Comparison of ENCODE assay signal across 8 cellular contexts in the genomic region with DNA sequence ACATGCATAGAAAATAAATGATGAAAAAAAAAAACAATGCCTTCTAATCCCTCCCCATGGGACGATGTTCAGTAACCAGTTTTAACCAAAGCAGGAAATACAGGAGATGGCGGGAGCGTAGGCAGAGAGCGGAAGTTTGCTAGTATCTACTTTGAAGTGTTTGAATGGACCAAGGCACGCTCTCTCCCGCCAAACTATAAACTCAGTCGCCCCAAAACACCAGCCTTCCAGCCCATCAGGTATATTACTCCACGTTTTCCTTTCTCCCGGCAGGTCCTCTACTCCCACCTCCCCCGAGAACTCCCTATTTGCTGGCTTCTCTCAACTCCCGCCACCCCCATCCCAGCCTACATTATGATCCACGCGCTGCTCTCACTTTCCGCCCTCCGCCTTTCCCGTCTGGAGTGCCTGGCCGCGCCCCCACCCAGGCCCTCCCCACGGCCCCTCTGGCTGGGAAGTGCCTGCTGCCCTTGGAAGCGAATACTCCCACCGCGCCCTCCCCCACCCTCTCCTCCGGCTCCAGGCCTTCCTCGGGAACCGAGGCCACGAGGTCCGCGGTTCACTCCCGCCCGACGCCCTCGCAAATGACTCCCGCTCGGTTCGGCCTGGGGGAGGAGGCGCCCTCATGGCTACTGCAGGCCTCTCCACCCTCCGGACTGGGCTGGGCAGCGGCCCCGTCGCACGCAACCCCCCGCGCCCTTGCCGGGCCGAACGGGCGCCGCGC. TPM values are rescaled to one million over a fixed set of nuclear protein-coding genes. Genes with fewer than 3 reads are reported as not detected.
DNase-seq lines count a peak whose midpoint lies in the region; ATAC-seq, FAIRE-seq and TF ChIP-seq lines count a peak whose summit lies in the region.

No MANE protein-coding gene starts in this region.

- peak overlapping the region; percentile 84 for H3K4me2 ChIP-seq in A549

- CTCF ChIA-PET in A549 (lab: Yijun Ruan, JAX): interaction anchor here (0.8 to 0.9 kb wide), 2 partner anchors 17 to 68 kb away, joined by 3 to 4 read pairs; no protein-coding TSS in a partner anchor
- CTCF ChIA-PET in WTC11 (lab: Charles Lee): interaction anchor here (1.2 kb wide), 1 partner anchor 210 kb away, joined by 6 read pairs; no protein-coding TSS in a partner anchor

- DNase-seq in A549 (ENCODE audit: low read depth in 1 of 2, low spot score in 1 of 2) (peak; percentile 35 to 65), NCI-H2227 treated with DMSO at 0.1 percent for 48 hours (lab: John Stamatoyannopoulos, UW) (peak; percentile 48), WTC11 (ENCODE audit: low spot score) (peak; percentile 52), cerebellar cortex (ENCODE audit: low spot score) (peak; percentile 47), kidney epithelial cell (ENCODE audit: low read depth) (no peak)
- peak; percentile 18 to 35 for DNase-seq in stimulated activated CD4-positive, alpha-beta T cell treated with anti-CD3 and anti-CD28 coated beads, Interleukin-15, amount 100 ng/mL, for 48 hours (ENCODE audit: low read depth in 2 of 2)

- no peaks in the 10 kb centered on the region for H3K9me3 ChIP-seq in A549

- peaks cover 4% of the 10 kb centered on the region for H3K27me3 Mint-ChIP-seq in WTC11 (ENCODE audit: low read depth)

- peaks cover 20% of the 10 kb centered on the region for H3K4me1 ChIP-seq in A549

- ATAC-seq in A549 (peak; percentile 72 to 79), GM18868 (IDR thresholded peaks at IDR 0.05; ENCODE audit: unreplicated experiment) (peak; percentile 32), HG03139 (IDR thresholded peaks at IDR 0.05; ENCODE audit: unreplicated experiment) (peak; percentile 12), WTC11 (peak; percentile 17)

- WGBS in A549 (ENCODE audit: missing lambda C conversion rate): 1% methylated on average over 13 of the region's 49 CpGs

- H3K36me3 Mint-ChIP-seq in WTC11: peaks cover 41% of the 10 kb centered on the region

- no peak for FAIRE-seq in A549 (lab: Jason Lieb, UNC)

- H3K9me3 Mint-ChIP-seq in WTC11: peaks cover 14% of the 10 kb centered on the region

- no peaks in the 10 kb centered on the region for H3K36me3 ChIP-seq in kidney epithelial cell (ENCODE audit: control insufficient read depth, insufficient read depth, low read length)

- POLR2A ChIA-PET in A549 (lab: Yijun Ruan, JAX) (interaction anchor here (0.7 to 1.0 kb wide), 2 partner anchors 11 to 47 kb away, joined by 3 to 4 read pairs; no protein-coding TSS in a partner anchor), WTC11 (lab: Charles Lee) (interaction anchor here (1.0 to 1.4 kb wide), 7 partner anchors 10 to 104 kb away, joined by 3 to 8 read pairs (median 5); no protein-coding TSS in a partner anchor)

- no peak for TF ChIP-seq RAD21 in A549 (conservative IDR thresholded peaks at IDR 0.05 in 1 of 2, IDR thresholded peaks at IDR 0.05 in 1 of 2)

- peaks cover 47% of the 10 kb centered on the region for H3K4me1 Mint-ChIP-seq in WTC11

- no peak for TF ChIP-seq POLR2A in A549 (IDR thresholded peaks at IDR 0.05; ENCODE audit: low read length)

- H3K4me3 ChIP-seq in A549 (peak overlapping the region; percentile 95), kidney epithelial cell (ENCODE audit: low read depth, low read length) (peak overlapping the region; percentile 98)

- TF ChIP-seq CTCF in A549 (IDR thresholded peaks at IDR 0.05): no peak
- TF ChIP-seq CTCF in WTC11 (IDR thresholded peaks at IDR 0.05): no peak
- no peak for TF ChIP-seq CTCF in kidney epithelial cell (IDR thresholded peaks at IDR 0.05; ENCODE audit: insufficient read depth, low read length, poor library complexity, severe bottlenecking)

- TF ChIP-seq EP300 in A549 (IDR thresholded peaks at IDR 0.05): no peak

- peak overlapping the region; percentile 97 for H3K27ac Mint-ChIP-seq in WTC11

- peak overlapping the region; percentile 98 to 100 for H3K27ac ChIP-seq in A549

- H3K27me3 ChIP-seq in kidney epithelial cell (ENCODE audit: control insufficient read depth, insufficient read depth, low read length): no peaks in the 10 kb centered on the region

- peak overlapping the region; percentile 93 for H3K4me3 Mint-ChIP-seq in WTC11

TF ChIP-seq in A549, 52 proteins besides CTCF, POLR2A, EP300 and RAD21:
- TF ChIP-seq MYC (IDR thresholded peaks at IDR 0.05; ENCODE audit: borderline replicate concordance, low read length): peak; percentile 80; the same call in 1 of the 2 replicates
- TF ChIP-seq, protein P1, sequence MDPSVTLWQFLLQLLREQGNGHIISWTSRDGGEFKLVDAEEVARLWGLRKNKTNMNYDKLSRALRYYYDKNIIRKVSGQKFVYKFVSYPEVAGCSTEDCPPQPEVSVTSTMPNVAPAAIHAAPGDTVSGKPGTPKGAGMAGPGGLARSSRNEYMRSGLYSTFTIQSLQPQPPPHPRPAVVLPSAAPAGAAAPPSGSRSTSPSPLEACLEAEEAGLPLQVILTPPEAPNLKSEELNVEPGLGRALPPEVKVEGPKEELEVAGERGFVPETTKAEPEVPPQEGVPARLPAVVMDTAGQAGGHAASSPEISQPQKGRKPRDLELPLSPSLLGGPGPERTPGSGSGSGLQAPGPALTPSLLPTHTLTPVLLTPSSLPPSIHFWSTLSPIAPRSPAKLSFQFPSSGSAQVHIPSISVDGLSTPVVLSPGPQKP (IDR thresholded peaks at IDR 0.05; ENCODE audit: low read depth, low read length): no peak

TF ChIP-seq in WTC11, 78 proteins besides CTCF, POLR2A, EP300 and RAD21:
- TF ChIP-seq, protein P2, sequence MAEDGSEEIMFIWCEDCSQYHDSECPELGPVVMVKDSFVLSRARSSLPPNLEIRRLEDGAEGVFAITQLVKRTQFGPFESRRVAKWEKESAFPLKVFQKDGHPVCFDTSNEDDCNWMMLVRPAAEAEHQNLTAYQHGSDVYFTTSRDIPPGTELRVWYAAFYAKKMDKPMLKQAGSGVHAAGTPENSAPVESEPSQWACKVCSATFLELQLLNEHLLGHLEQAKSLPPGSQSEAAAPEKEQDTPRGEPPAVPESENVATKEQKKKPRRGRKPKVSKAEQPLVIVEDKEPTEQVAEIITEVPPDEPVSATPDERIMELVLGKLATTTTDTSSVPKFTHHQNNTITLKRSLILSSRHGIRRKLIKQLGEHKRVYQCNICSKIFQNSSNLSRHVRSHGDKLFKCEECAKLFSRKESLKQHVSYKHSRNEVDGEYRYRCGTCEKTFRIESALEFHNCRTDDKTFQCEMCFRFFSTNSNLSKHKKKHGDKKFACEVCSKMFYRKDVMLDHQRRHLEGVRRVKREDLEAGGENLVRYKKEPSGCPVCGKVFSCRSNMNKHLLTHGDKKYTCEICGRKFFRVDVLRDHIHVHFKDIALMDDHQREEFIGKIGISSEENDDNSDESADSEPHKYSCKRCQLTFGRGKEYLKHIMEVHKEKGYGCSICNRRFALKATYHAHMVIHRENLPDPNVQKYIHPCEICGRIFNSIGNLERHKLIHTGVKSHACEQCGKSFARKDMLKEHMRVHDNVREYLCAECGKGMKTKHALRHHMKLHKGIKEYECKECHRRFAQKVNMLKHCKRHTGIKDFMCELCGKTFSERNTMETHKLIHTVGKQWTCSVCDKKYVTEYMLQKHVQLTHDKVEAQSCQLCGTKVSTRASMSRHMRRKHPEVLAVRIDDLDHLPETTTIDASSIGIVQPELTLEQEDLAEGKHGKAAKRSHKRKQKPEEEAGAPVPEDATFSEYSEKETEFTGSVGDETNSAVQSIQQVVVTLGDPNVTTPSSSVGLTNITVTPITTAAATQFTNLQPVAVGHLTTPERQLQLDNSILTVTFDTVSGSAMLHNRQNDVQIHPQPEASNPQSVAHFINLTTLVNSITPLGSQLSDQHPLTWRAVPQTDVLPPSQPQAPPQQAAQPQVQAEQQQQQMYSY (CRISPR knock-in tag; IDR thresholded peaks at IDR 0.05): peak; percentile 77
- TF ChIP-seq, protein P3, sequence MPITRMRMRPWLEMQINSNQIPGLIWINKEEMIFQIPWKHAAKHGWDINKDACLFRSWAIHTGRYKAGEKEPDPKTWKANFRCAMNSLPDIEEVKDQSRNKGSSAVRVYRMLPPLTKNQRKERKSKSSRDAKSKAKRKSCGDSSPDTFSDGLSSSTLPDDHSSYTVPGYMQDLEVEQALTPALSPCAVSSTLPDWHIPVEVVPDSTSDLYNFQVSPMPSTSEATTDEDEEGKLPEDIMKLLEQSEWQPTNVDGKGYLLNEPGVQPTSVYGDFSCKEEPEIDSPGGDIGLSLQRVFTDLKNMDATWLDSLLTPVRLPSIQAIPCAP (CRISPR knock-in tag; IDR thresholded peaks at IDR 0.05): peak; percentile 16; the same call in 1 of the 2 replicates
- no peak for TF ChIP-seq ELF4 (CRISPR knock-in tag; IDR thresholded peaks at IDR 0.05; ENCODE audit: low read depth)
- TF ChIP-seq, protein P4, sequence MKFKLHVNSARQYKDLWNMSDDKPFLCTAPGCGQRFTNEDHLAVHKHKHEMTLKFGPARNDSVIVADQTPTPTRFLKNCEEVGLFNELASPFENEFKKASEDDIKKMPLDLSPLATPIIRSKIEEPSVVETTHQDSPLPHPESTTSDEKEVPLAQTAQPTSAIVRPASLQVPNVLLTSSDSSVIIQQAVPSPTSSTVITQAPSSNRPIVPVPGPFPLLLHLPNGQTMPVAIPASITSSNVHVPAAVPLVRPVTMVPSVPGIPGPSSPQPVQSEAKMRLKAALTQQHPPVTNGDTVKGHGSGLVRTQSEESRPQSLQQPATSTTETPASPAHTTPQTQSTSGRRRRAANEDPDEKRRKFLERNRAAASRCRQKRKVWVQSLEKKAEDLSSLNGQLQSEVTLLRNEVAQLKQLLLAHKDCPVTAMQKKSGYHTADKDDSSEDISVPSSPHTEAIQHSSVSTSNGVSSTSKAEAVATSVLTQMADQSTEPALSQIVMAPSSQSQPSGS (CRISPR knock-in tag; IDR thresholded peaks at IDR 0.05; ENCODE audit: borderline replicate concordance, low read depth): peak; percentile 14; the same call in 1 of the 2 replicates
- TF ChIP-seq TCF7 (CRISPR knock-in tag; IDR thresholded peaks at IDR 0.05; ENCODE audit: low read depth): peak; percentile 20; the same call in 1 of the 2 replicates

RNA-seq across cellular contexts. Expression of a gene that starts 0.7 kb away (rescaled TPM):
- 171 and 189 TPM in 2 replicates for polyA plus RNA-seq in A549 (2011; rRNA removed)
- polyA plus RNA-seq in A549 (2012; cell fraction: cytosol; rRNA removed): 57.7 and 60.1 TPM in 2 replicates
- polyA plus RNA-seq in A549 (2012; cell fraction: nucleus; rRNA removed): 62.8 and 107 TPM in 2 replicates
- polyA plus RNA-seq in A549 (2017; fragmentation: RNase III; extraction: RNeasy Plus Mini Kit Qiagen cat#74134 plus additional on column Dnase treatment): 153 to 154 TPM (median 154 TPM) in 3 replicates
- 125 and 131 TPM in 2 replicates for polyA minus RNA-seq in A549 (2011; rRNA and poly(A)+ RNA removed)
- 210 to 240 TPM (median 213 TPM) in 3 replicates for total RNA-seq in WTC11 (2021)
- 87.5 and 90.0 TPM in 2 replicates for total RNA-seq in kidney epithelial cell

Comparison
In these comparisons a context has a peak if more than half of its experiments do, and no peak if none do; other contexts are left out.
1. ATAC-seq: peak in every context shown above with its lines; median percentile 76 in A549; 32 in GM18868; 17 in WTC11; 12 in HG03139.